Comparison of ENCODE assay signal across 8 cellular contexts in the genomic region with DNA sequence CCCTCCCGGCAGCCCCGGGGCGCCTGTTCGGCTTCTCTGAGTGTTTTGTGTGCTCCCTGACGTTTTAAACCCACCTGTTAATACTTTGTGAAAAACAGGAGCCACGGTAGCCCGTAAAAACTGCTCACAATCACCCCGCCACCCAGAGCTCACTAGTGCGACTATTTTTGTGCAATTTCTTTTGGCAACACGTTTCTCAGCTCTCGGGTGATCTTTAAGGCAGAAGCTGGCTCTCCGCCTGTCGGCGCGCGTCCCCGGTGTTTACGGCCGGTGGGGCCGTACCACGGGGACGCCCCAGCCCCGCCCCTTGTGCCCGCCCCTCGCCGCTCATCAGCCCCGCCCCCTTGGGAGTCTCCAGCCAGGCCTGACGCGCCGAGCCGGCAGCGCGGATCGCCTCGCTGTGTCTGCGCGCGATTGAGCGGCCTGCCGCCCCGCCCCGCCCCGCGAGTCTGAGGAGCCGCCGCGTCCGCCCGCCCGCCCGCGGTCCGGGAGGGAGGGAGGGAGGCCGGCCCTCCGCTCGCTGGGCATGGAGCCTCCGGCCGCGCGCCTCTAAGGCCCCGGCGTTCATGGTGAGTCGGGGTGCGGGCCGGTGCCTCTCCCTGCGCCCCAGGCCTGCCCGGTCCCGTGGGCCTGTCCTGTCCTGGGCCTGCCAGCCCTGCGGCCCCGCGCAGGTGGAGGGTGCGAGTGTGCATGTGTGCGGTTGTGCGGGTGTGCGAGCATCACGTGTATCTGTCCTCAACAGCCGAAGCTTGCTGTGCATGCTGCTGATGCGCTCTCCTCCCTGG. TPM values are rescaled to one million over a fixed set of nuclear protein-coding genes. Genes with fewer than 3 reads are reported as not detected.
DNase-seq lines count a peak whose midpoint lies in the region; ATAC-seq, FAIRE-seq and TF ChIP-seq lines count a peak whose summit lies in the region.

No MANE protein-coding gene starts in this region.

- no peak for DNase-seq in AG04449 (ENCODE audit: low read depth, low spot score)
- DNase-seq in NCI-H2171 treated with DMSO at 0.1 percent for 48 hours (lab: John Stamatoyannopoulos, UW) = peak; percentile 76
- peak; percentile 72 to 93 for DNase-seq in T47D (ENCODE audit: low read depth in 1 of 2, low spot score in 1 of 2)
- DNase-seq in iPS-NIHi7 (ENCODE audit: extremely low spot score) = peak; percentile 98
- DNase-seq in small intestine = peak; percentile 95

- H3K27me3 ChIP-seq in small intestine (ENCODE audit: control insufficient read depth in 2 of 2, insufficient read depth in 2 of 2, low read length in 2 of 2) = no peaks in the 10 kb centered on the region

- H3K4me1 ChIP-seq in small intestine (ENCODE audit: control insufficient read depth in 2 of 2, insufficient read depth in 1 of 2, low read depth in 1 of 2, low read length in 1 of 2) = peaks cover 0 to 7% of the 10 kb centered on the region in 2 donors

- H3K27ac ChIP-seq in VCaP = peak overlapping the region; percentile 99
- H3K27ac ChIP-seq in small intestine (ENCODE audit: low read depth in 1 of 2, low read length in 1 of 2) = peak overlapping the region; percentile 81 to 95

- TF ChIP-seq CTCF in AG04449 (IDR thresholded peaks at IDR 0.05; ENCODE audit: insufficient read depth, low read length, missing control alignments) (no peak), VCaP (conservative IDR thresholded peaks at IDR 0.05) (0 out of 2 replicates have a peak, but pooled peaks have one; percentile 5)

- CTCF ChIA-PET in AG04449 (lab: Yijun Ruan, JAX) = interaction anchor here (0.9 to 3.0 kb wide), 8 partner anchors 12 to 101 kb away, joined by 3 to 23 read pairs (median 6); a partner anchor contains a TSS

- in situ Hi-C loops in T47D (cut with HindIII; ENCODE audit: low pct_unique_long_range_greater_than_20kb, low sequenced_read_pairs) = no loop called here

- WGBS in small intestine, 3 donors = 0 to 1% (median 0%) methylated on average over 55 to 78 of the region's 78 CpGs

- H3K9me3 ChIP-seq in small intestine (ENCODE audit: control insufficient read depth, low read depth) = no peaks in the 10 kb centered on the region

- no peak for FAIRE-seq in small intestine (lab: Jason Lieb, UNC)

- H3K36me3 ChIP-seq in small intestine (ENCODE audit: control insufficient read depth in 2 of 2, insufficient read depth in 2 of 2, low read length in 2 of 2) = peaks cover 0 to 3% of the 10 kb centered on the region in 2 donors

- H3K4me3 ChIP-seq in AG04449 (ENCODE audit: low read depth, low read length) (peak overlapping the region; percentile 98), small intestine (ENCODE audit: low read depth in 1 of 2, low read length in 2 of 2) (peak overlapping the region; percentile 67 to 90)

- ATAC-seq in GM18867 (IDR thresholded peaks at IDR 0.05; ENCODE audit: unreplicated experiment) (peak; percentile 76), HG03097 (IDR thresholded peaks at IDR 0.05; ENCODE audit: low FRiP score, unreplicated experiment) (peak; percentile 69)

- POLR2A ChIA-PET in AG04449 (lab: Yijun Ruan, JAX) = interaction anchor here (0.9 to 2.8 kb wide), 4 partner anchors 56 to 100 kb away, joined by 3 to 11 read pairs (median 6); a partner anchor contains a TSS

RNA-seq across cellular contexts. Expression of a gene that starts 56.2 kb away (rescaled TPM):
- 10 to 100 TPM; 13.5 to 14.7 (median 14.5) TPM for polyA plus RNA-seq in small intestine
